In the genomic region with DNA sequence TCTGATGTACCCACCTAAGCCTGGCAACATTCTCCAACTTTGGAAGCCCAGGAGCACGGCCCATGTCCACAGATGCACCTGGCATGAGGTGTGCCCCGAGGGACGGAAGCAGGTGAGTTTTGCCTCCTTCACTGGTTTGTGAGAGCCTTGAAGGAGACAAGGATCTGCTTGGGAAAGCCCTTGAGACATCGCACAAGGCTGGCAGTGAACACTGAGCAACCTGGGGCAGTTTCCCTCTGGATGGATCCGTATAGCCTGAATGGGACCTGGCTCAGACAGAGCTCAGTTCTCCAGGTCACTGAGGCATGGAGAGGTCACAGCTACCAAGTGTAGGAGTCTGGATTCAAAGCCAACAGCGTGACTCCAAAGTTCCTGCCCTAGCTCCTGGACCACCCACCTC, we compare ENCODE assay signal across 9 cellular contexts. TPM values are rescaled to one million over a fixed set of nuclear protein-coding genes. Genes with fewer than 3 reads are reported as not detected.
"Had no signal": no experiment of that assay in that cellular context is flagged by ENCODE, and none has a peak within 500 bp of the region (broad histone marks: within the 10 kb centered on the region; RNA-seq: fewer than 3 reads in every experiment).

No MANE protein-coding gene starts in this region.

- H3K27ac ChIP-seq: HL-60 had no signal

- H3K4me3 ChIP-seq: GM23338 had no signal

- H3K27ac Mint-ChIP-seq: GM23338, H9, IgD-negative memory B cell had no signal

- H3K36me3 Mint-ChIP-seq: IgD-negative memory B cell had no signal

- H3K4me3 Mint-ChIP-seq: GM23338, H9, IgD-negative memory B cell had no signal

- H3K4me2 ChIP-seq: GM23338 had no signal

- H3K4me1 Mint-ChIP-seq: GM23338, H9, IgD-negative memory B cell had no signal

- ATAC-seq: GM23338, HepG2 had no signal

- H3K27me3 Mint-ChIP-seq: IgD-negative memory B cell had no signal

- H2AFZ ChIP-seq: GM23338 had no signal

- DNase-seq: H9, HCEC 1CT had no signal

- FAIRE-seq: H1, H54, HepG2 had no signal

RNA-seq across cellular contexts. Expression of a gene that starts 8.8 kb away (rescaled TPM):
- total RNA-seq: GM23338, H1, H9, HepG2, HT1080 had no signal
- polyA plus RNA-seq: GM23338, H1, HepG2, IgD-negative memory B cell had no signal

RNA-seq across cellular contexts. Expression of a gene that starts 18.7 kb away (rescaled TPM):
- total RNA-seq: GM23338 had no signal

RNA-seq across cellular contexts. Expression of a gene that starts 32.2 kb away (rescaled TPM):
- total RNA-seq: GM23338 had no signal
- polyA plus RNA-seq: GM23338, IgD-negative memory B cell had no signal
